Comparison of ENCODE assay signal across 1 cellular context in the genomic region with DNA sequence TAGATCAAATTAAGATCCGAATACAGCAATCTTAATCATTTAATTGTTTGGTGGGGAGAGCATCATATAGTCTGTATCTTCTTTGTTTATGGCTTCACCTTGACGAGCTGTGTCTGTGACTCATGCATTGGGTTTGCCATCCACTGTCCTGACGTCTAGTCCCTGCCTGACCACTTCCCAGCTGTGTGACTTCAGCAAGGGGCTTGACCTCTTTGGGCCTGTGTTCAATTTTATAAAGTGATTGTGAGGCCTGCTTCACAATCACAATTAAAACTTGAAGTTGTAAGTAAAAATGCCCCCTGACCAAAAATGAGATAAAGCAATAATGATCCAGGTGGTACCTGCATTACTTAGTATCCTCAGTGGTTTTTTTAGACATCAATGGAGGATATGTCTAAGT.
TF ChIP-seq lines count a peak whose summit lies in the region.

No MANE protein-coding gene starts in this region.

TF ChIP-seq in GM23338, 12 proteins besides CTCF, POLR2A, EP300 and RAD21 (continued from another document):
- TF ChIP-seq, protein P1, sequence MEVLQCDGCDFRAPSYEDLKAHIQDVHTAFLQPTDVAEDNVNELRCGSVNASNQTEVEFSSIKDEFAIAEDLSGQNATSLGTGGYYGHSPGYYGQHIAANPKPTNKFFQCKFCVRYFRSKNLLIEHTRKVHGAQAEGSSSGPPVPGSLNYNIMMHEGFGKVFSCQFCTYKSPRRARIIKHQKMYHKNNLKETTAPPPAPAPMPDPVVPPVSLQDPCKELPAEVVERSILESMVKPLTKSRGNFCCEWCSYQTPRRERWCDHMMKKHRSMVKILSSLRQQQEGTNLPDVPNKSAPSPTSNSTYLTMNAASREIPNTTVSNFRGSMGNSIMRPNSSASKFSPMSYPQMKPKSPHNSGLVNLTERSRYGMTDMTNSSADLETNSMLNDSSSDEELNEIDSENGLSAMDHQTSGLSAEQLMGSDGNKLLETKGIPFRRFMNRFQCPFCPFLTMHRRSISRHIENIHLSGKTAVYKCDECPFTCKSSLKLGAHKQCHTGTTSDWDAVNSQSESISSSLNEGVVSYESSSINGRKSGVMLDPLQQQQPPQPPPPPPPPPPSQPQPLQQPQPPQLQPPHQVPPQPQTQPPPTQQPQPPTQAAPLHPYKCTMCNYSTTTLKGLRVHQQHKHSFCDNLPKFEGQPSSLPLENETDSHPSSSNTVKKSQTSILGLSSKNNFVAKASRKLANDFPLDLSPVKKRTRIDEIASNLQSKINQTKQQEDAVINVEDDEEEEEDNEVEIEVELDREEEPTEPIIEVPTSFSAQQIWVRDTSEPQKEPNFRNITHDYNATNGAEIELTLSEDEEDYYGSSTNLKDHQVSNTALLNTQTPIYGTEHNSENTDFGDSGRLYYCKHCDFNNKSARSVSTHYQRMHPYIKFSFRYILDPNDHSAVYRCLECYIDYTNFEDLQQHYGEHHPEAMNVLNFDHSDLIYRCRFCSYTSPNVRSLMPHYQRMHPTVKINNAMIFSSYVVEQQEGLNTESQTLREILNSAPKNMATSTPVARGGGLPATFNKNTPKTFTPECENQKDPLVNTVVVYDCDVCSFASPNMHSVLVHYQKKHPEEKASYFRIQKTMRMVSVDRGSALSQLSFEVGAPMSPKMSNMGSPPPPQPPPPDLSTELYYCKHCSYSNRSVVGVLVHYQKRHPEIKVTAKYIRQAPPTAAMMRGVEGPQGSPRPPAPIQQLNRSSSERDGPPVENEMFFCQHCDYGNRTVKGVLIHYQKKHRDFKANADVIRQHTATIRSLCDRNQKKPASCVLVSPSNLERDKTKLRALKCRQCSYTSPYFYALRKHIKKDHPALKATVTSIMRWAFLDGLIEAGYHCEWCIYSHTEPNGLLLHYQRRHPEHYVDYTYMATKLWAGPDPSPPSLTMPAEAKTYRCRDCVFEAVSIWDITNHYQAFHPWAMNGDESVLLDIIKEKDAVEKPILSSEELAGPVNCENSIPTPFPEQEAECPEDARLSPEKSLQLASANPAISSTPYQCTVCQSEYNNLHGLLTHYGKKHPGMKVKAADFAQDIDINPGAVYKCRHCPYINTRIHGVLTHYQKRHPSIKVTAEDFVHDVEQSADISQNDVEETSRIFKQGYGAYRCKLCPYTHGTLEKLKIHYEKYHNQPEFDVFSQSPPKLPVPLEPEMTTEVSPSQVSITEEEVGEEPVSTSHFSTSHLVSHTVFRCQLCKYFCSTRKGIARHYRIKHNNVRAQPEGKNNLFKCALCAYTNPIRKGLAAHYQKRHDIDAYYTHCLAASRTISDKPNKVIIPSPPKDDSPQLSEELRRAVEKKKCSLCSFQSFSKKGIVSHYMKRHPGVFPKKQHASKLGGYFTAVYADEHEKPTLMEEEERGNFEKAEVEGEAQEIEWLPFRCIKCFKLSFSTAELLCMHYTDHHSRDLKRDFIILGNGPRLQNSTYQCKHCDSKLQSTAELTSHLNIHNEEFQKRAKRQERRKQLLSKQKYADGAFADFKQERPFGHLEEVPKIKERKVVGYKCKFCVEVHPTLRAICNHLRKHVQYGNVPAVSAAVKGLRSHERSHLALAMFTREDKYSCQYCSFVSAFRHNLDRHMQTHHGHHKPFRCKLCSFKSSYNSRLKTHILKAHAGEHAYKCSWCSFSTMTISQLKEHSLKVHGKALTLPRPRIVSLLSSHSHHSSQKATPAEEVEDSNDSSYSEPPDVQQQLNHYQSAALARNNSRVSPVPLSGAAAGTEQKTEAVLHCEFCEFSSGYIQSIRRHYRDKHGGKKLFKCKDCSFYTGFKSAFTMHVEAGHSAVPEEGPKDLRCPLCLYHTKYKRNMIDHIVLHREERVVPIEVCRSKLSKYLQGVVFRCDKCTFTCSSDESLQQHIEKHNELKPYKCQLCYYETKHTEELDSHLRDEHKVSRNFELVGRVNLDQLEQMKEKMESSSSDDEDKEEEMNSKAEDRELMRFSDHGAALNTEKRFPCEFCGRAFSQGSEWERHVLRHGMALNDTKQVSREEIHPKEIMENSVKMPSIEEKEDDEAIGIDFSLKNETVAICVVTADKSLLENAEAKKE (CRISPR knock-in tag; IDR thresholded peaks at IDR 0.05) = no peak
- TF ChIP-seq, protein P2, sequence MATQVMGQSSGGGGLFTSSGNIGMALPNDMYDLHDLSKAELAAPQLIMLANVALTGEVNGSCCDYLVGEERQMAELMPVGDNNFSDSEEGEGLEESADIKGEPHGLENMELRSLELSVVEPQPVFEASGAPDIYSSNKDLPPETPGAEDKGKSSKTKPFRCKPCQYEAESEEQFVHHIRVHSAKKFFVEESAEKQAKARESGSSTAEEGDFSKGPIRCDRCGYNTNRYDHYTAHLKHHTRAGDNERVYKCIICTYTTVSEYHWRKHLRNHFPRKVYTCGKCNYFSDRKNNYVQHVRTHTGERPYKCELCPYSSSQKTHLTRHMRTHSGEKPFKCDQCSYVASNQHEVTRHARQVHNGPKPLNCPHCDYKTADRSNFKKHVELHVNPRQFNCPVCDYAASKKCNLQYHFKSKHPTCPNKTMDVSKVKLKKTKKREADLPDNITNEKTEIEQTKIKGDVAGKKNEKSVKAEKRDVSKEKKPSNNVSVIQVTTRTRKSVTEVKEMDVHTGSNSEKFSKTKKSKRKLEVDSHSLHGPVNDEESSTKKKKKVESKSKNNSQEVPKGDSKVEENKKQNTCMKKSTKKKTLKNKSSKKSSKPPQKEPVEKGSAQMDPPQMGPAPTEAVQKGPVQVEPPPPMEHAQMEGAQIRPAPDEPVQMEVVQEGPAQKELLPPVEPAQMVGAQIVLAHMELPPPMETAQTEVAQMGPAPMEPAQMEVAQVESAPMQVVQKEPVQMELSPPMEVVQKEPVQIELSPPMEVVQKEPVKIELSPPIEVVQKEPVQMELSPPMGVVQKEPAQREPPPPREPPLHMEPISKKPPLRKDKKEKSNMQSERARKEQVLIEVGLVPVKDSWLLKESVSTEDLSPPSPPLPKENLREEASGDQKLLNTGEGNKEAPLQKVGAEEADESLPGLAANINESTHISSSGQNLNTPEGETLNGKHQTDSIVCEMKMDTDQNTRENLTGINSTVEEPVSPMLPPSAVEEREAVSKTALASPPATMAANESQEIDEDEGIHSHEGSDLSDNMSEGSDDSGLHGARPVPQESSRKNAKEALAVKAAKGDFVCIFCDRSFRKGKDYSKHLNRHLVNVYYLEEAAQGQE (IDR thresholded peaks at IDR 0.05; ENCODE audit: unreplicated experiment) = no peak
- no peak for TF ChIP-seq POLR2AphosphoS5 (IDR thresholded peaks at IDR 0.05; ENCODE audit: low read depth)
- TF ChIP-seq NANOG (IDR thresholded peaks at IDR 0.05; ENCODE audit: borderline replicate concordance) = no peak
- no peak for TF ChIP-seq EZH2phosphoT487 (IDR thresholded peaks at IDR 0.05; ENCODE audit: unreplicated experiment)
- TF ChIP-seq EZH2 (IDR thresholded peaks at IDR 0.05; ENCODE audit: low read depth, unreplicated experiment) = no peak
- TF ChIP-seq ZNF331 (CRISPR knock-in tag; IDR thresholded peaks at IDR 0.05; ENCODE audit: low read depth) = no peak
TF ChIP-seq in GM23338: peak in this region for 0.
